17 cellular contexts compared by ENCODE assay signal in the genomic region with DNA sequence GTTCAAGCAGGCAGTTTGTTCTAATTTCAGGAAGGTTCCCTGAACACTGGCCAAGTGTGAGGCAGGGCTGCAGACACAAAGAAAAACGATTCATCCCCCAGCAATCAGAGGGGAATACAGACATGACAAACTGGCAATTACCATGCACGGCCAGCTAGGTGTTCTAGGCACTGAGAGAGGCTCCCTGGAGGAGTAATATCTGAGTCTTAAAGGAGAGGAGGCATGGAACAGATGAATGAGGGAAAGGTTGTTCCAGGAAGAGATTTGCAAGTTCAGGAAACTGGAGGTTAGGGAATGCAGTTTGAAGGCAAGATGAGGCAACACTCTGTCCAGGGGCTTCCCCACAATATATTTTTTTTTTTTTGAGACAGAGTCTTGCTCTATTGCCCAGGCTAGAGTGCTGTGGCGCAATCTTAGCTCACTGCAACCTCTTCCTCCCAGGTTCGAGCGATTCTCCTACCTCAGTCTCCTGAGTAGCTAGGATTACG. TPM values are rescaled to one million over a fixed set of nuclear protein-coding genes. Genes with fewer than 3 reads are reported as not detected.
A peak's percentile ranks its signal among the peaks of the same experiment; 100 is the strongest.
DNase-seq lines count a peak whose midpoint lies in the region; ATAC-seq and TF ChIP-seq lines count a peak whose summit lies in the region.
"Had no signal": no experiment of that assay in that cellular context is flagged by ENCODE, and none has a peak within 500 bp of the region (broad histone marks: within the 10 kb centered on the region; RNA-seq: fewer than 3 reads in every experiment).

No MANE protein-coding gene starts in this region.

- H3K4me1 Mint-ChIP-seq in dendritic cell treated with granulocyte-macrophage colony-stimulating factor and Interleukin-4, amounts not matched to agents 40 ng/mL and 50 ng/mL, for 4 days (ENCODE audit: low read depth) = peaks cover 36% of the 10 kb centered on the region
- peaks cover 19% of the 10 kb centered on the region for H3K4me1 Mint-ChIP-seq in neural progenitor cell

- H3K27ac ChIP-seq in HEK293 (ENCODE audit: extremely low read depth, low read depth, low read length) (no peak overlapping the region), neural progenitor cell (no peak overlapping the region)

- H3K27me3 Mint-ChIP-seq in dendritic cell treated with granulocyte-macrophage colony-stimulating factor and Interleukin-4, amounts not matched to agents 40 ng/mL and 50 ng/mL, for 4 days = no peaks in the 10 kb centered on the region
- H3K27me3 Mint-ChIP-seq in neural progenitor cell (ENCODE audit: insufficient read depth, low read depth) = no peaks in the 10 kb centered on the region

- H3K36me3 Mint-ChIP-seq in dendritic cell treated with granulocyte-macrophage colony-stimulating factor and Interleukin-4, amounts not matched to agents 40 ng/mL and 50 ng/mL, for 4 days (ENCODE audit: low read depth) = no peaks in the 10 kb centered on the region
- H3K36me3 Mint-ChIP-seq in neural progenitor cell = peaks cover 5% of the 10 kb centered on the region

- no peaks in the 10 kb centered on the region for H3K4me1 ChIP-seq in HEK293 (ENCODE audit: control insufficient read depth, insufficient read depth, low read length)
- peaks cover 21% of the 10 kb centered on the region for H3K4me1 ChIP-seq in neural progenitor cell

- H2AFZ ChIP-seq in neural progenitor cell (replicated peaks) = no peak overlapping the region

- no peaks in the 10 kb centered on the region for H3K9me3 Mint-ChIP-seq in dendritic cell treated with granulocyte-macrophage colony-stimulating factor and Interleukin-4, amounts not matched to agents 40 ng/mL and 50 ng/mL, for 4 days
- H3K9me3 Mint-ChIP-seq in neural progenitor cell = no peaks in the 10 kb centered on the region
- H3K9me3 Mint-ChIP-seq: HFFc6 had no signal

- no peak overlapping the region for H3K4me2 ChIP-seq in neural progenitor cell
- H3K4me2 ChIP-seq: SK-N-SH had no signal

- H3F3A ChIP-seq in neural progenitor cell (ENCODE audit: low read depth) = peaks cover 23% of the 10 kb centered on the region

- POLR2A ChIA-PET in HEK293 (lab: Yijun Ruan, JAX) = interaction anchor here (0.6 kb wide), 1 partner anchor 23 kb away, joined by 3 read pairs; no protein-coding TSS in a partner anchor

- no peaks in the 10 kb centered on the region for H4K20me1 ChIP-seq in neural progenitor cell (ENCODE audit: low read depth)

- no peak overlapping the region for H3K4me3 Mint-ChIP-seq in dendritic cell treated with granulocyte-macrophage colony-stimulating factor and Interleukin-4, amounts not matched to agents 40 ng/mL and 50 ng/mL, for 4 days
- no peak overlapping the region for H3K4me3 Mint-ChIP-seq in neural progenitor cell
- H3K4me3 Mint-ChIP-seq: HFFc6 had no signal

- CTCF ChIA-PET in HEK293 (lab: Yijun Ruan, JAX) = interaction anchor here (0.5 to 1.5 kb wide), 5 partner anchors 13 to 100 kb away, joined by 3 to 4 read pairs (median 3); no protein-coding TSS in a partner anchor

- H3K4me3 ChIP-seq in HEK293 (ENCODE audit: low read depth, low read length) (no peak overlapping the region), neural progenitor cell (no peak overlapping the region)
- H3K4me3 ChIP-seq: mucosa of descending colon had no signal

- intact Hi-C loops in dendritic cell treated with granulocyte-macrophage colony-stimulating factor and Interleukin-4, amounts not matched to agents 40 ng/mL and 50 ng/mL, for 4 days (cut with micrococcal nuclease) = no loop called here

- DNase-seq in Ammon's horn (ENCODE audit: low spot score) (peak; percentile 51), neural progenitor cell (ENCODE audit: low spot score) (no peak), SIG-M5 treated with dmso at 0.1 percent for 504 hours (lab: John Stamatoyannopoulos, UW; ENCODE audit: unreplicated experiment) (no peak), HPDE6-E6E7 (ENCODE audit: extremely low spot score) (no peak)
- DNase-seq: activated naive CD4-positive, alpha-beta T cell treated with anti-CD3 and anti-CD28 coated beads, Interleukin-2, amount 50 U/mL, for 16 hours; activated T-cell treated with anti-CD3 and anti-CD28 coated beads, Interleukin-2, amount 50 U/mL, for 48 hours; DMS79 treated with DMSO at 0.1 percent for 48 hours; foreskin fibroblast; HFFc6; left cardiac atrium; mucosa of descending colon; SK-N-SH had no signal

- H3K27ac Mint-ChIP-seq in dendritic cell treated with granulocyte-macrophage colony-stimulating factor and Interleukin-4, amounts not matched to agents 40 ng/mL and 50 ng/mL, for 4 days = peak overlapping the region; percentile 49
- peak overlapping the region; percentile 17 for H3K27ac Mint-ChIP-seq in neural progenitor cell
- H3K27ac Mint-ChIP-seq: HFFc6 had no signal

- no peaks in the 10 kb centered on the region for H3K9me3 ChIP-seq in HEK293 (ENCODE audit: control insufficient read depth, insufficient read depth, low read depth, low read length)
- H3K9me3 ChIP-seq in neural progenitor cell (ENCODE audit: low read depth) = no peaks in the 10 kb centered on the region
- H3K9me3 ChIP-seq: mucosa of descending colon, SK-N-SH had no signal

- peaks cover 18% of the 10 kb centered on the region for H3K79me2 ChIP-seq in neural progenitor cell (ENCODE audit: low read depth)

- H3K36me3 ChIP-seq in HEK293 (ENCODE audit: control insufficient read depth in 2 of 2, insufficient read depth in 1 of 2, low read length in 2 of 2) (no peaks in the 10 kb centered on the region), neural progenitor cell (no peaks in the 10 kb centered on the region)

- no peak for TF ChIP-seq CTCF in HEK293 (tag by site-specific recombination; IDR thresholded peaks at IDR 0.05)
- TF ChIP-seq CTCF in neural progenitor cell (IDR thresholded peaks at IDR 0.05) = no peak

- H3K27me3 ChIP-seq in neural progenitor cell = no peaks in the 10 kb centered on the region

- H3K9ac ChIP-seq in neural progenitor cell = no peak overlapping the region
- H3K9ac ChIP-seq: SK-N-SH had no signal

- no peak for ATAC-seq in HG03457 (IDR thresholded peaks at IDR 0.05; ENCODE audit: unreplicated experiment)
- no peak for ATAC-seq in GM19023 (IDR thresholded peaks at IDR 0.05; ENCODE audit: unreplicated experiment)
- ATAC-seq: activated CD4-positive, CD25-positive, alpha-beta regulatory T cell treated with anti-CD3 and anti-CD28 coated beads, Interleukin-2, amount 50 U/mL, for 24 hours; left cardiac atrium; mucosa of descending colon had no signal

TF ChIP-seq in HEK293, 187 proteins besides CTCF, POLR2A, EP300 and RAD21:
- TF ChIP-seq ZSCAN30 (tag by site-specific recombination; IDR thresholded peaks at IDR 0.05) (no peak), ZBTB17 (tag by site-specific recombination; IDR thresholded peaks at IDR 0.05) (0 out of 2 replicates have a peak, but pooled peaks have one; percentile 25), ZNF174 (tag by site-specific recombination; IDR thresholded peaks at IDR 0.05) (no peak), ZNF292 (tag by site-specific recombination; IDR thresholded peaks at IDR 0.05; ENCODE audit: borderline replicate concordance, low read depth) (no peak), ZNF354C (tag by site-specific recombination; IDR thresholded peaks at IDR 0.05; ENCODE audit: borderline replicate concordance, low read depth) (no peak), ZFP69B (tag by site-specific recombination; IDR thresholded peaks at IDR 0.05) (no peak), ZNF404 (tag by site-specific recombination; IDR thresholded peaks at IDR 0.05) (no peak), ZBTB8A (tag by site-specific recombination; IDR thresholded peaks at IDR 0.05) (no peak), ZNF768 (tag by site-specific recombination; IDR thresholded peaks at IDR 0.05) (no peak), ZNF658 (tag by site-specific recombination; IDR thresholded peaks at IDR 0.05) (no peak), ZNF423 (tag by site-specific recombination; IDR thresholded peaks at IDR 0.05) (no peak), ZNF121 (tag by site-specific recombination; IDR thresholded peaks at IDR 0.05) (peak; percentile 65), ZNF548 (tag by site-specific recombination; IDR thresholded peaks at IDR 0.05) (no peak)
- TF ChIP-seq, protein P1, sequence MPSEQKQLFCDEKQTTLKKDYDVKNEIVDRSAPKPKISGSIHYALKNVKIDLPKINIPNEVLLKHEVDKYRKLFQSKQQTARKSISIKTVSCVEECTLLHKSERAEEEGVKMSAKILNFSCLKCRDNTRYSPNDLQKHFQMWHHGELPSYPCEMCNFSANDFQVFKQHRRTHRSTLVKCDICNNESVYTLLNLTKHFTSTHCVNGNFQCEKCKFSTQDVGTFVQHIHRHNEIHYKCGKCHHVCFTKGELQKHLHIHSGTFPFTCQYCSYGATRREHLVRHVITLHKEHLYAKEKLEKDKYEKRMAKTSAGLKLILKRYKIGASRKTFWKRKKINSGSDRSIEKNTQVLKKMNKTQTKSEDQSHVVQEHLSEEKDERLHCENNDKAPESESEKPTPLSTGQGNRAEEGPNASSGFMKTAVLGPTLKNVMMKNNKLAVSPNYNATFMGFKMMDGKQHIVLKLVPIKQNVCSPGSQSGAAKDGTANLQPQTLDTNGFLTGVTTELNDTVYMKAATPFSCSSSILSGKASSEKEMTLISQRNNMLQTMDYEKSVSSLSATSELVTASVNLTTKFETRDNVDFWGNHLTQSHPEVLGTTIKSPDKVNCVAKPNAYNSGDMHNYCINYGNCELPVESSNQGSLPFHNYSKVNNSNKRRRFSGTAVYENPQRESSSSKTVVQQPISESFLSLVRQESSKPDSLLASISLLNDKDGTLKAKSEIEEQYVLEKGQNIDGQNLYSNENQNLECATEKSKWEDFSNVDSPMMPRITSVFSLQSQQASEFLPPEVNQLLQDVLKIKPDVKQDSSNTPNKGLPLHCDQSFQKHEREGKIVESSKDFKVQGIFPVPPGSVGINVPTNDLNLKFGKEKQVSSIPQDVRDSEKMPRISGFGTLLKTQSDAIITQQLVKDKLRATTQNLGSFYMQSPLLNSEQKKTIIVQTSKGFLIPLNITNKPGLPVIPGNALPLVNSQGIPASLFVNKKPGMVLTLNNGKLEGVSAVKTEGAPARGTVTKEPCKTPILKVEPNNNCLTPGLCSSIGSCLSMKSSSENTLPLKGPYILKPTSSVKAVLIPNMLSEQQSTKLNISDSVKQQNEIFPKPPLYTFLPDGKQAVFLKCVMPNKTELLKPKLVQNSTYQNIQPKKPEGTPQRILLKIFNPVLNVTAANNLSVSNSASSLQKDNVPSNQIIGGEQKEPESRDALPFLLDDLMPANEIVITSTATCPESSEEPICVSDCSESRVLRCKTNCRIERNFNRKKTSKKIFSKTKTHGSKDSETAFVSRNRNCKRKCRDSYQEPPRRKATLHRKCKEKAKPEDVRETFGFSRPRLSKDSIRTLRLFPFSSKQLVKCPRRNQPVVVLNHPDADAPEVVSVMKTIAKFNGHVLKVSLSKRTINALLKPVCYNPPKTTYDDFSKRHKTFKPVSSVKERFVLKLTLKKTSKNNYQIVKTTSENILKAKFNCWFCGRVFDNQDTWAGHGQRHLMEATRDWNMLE (tag by site-specific recombination; conservative IDR thresholded peaks at IDR 0.05; ENCODE audit: low read depth) = no peak

RNA-seq across cellular contexts. Expression of a gene that starts 11.1 kb away (rescaled TPM):
- 18.6 and 20.7 TPM in 2 replicates for total RNA-seq in neural progenitor cell (ENCODE audit: low replicate concordance)
- total RNA-seq: HFFc6 had no signal

RNA-seq across cellular contexts. Expression of a gene that starts 32.0 kb away (rescaled TPM):
- 36.3 and 45.0 TPM in 2 replicates for total RNA-seq in neural progenitor cell (ENCODE audit: low replicate concordance)
- total RNA-seq: HFFc6 had no signal

RNA-seq across cellular contexts. Expression of a gene that starts 48.4 kb away (rescaled TPM):
- total RNA-seq in neural progenitor cell (ENCODE audit: low replicate concordance) = 27.4 and 43.0 TPM in 2 replicates
